Comparison of ENCODE assay signal across 33 cellular contexts in the genomic region with DNA sequence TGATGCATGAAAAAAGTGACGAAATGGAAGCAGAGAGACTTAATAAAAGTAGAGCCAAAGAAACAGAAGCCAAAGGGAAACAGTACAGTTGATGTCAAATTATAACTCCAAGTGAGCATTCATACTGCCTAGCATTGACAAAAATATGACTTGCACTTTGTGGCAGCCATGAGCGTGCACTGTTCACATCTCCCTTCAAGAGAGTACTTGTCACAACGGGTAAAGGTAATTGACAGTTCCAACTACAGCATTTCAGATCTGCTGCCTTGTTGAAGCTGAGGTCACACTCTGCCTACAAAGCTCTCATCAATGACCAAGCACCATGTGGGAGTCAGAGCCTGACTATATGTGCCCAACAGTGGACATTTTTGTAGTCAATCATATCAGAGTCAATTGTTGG.
"Had no signal": no experiment of that assay in that cellular context is flagged by ENCODE, and none has a peak within 500 bp of the region (broad histone marks: within the 10 kb centered on the region; RNA-seq: fewer than 3 reads in every experiment).

No MANE protein-coding gene starts in this region.

- H3K27ac ChIP-seq: neutrophil, ovary, parathyroid adenoma, psoas muscle, right lobe of liver, sigmoid colon, spleen, suprapubic skin, testis, tibial artery, transverse colon, upper lobe of right lung, uterus had no signal

- H2AFZ ChIP-seq: parathyroid adenoma had no signal

- H3K27ac Mint-ChIP-seq: naive thymus-derived CD4-positive, alpha-beta T cell; natural killer cell; nephron; progenitor cell of endocrine pancreas; stimulated activated memory B cell treated with anti-CD40 and anti-IgM and Interleukin-4, amounts not matched to agents 10 μg/mL and 1 μg/mL and 100 μg/mL, for 72 hours; stimulated activated naive CD8-positive, alpha-beta T cell treated with anti-CD3 and anti-CD28 coated beads, Interleukin-15, amount 100 ng/mL, for 72 hours; type B pancreatic cell had no signal

- H3K4me3 Mint-ChIP-seq: naive thymus-derived CD4-positive, alpha-beta T cell; natural killer cell; nephron; neural crest cell; stimulated activated memory B cell treated with anti-CD40 and anti-IgM and Interleukin-4, amounts not matched to agents 10 μg/mL and 1 μg/mL and 100 μg/mL, for 72 hours; stimulated activated naive CD8-positive, alpha-beta T cell treated with anti-CD3 and anti-CD28 coated beads, Interleukin-15, amount 100 ng/mL, for 72 hours; type B pancreatic cell had no signal

- H3K4me1 Mint-ChIP-seq: naive thymus-derived CD4-positive, alpha-beta T cell; natural killer cell; nephron; neural crest cell; stimulated activated memory B cell treated with anti-CD40 and anti-IgM and Interleukin-4, amounts not matched to agents 10 μg/mL and 1 μg/mL and 100 μg/mL, for 72 hours; stimulated activated naive CD8-positive, alpha-beta T cell treated with anti-CD3 and anti-CD28 coated beads, Interleukin-15, amount 100 ng/mL, for 72 hours had no signal

- ATAC-seq: naive thymus-derived CD4-positive, alpha-beta T cell; natural killer cell; psoas muscle; right cardiac atrium; right lobe of liver; stimulated activated memory B cell treated with anti-CD40 and anti-IgM and Interleukin-4, amounts not matched to agents 10 μg/mL and 1 μg/mL and 100 μg/mL, for 72 hours; stimulated activated naive CD8-positive, alpha-beta T cell treated with anti-CD3 and anti-CD28 coated beads, Interleukin-15, amount 100 ng/mL, for 72 hours; stimulated activated naive CD8-positive, alpha-beta T cell treated with anti-CD3 and anti-CD28 coated beads, Interleukin-15, Interleukin-2, amounts not matched to agents 100 U/mL and 50 U/mL, for 24 hours; upper lobe of right lung had no signal

- DNase-seq: naive thymus-derived CD4-positive, alpha-beta T cell; natural killer cell; occipital lobe; ovary; posterior cingulate gyrus; psoas muscle; right cardiac atrium; right lobe of liver; sigmoid colon; spleen; stimulated activated CD4-positive, alpha-beta T cell treated with anti-CD3 and anti-CD28 coated beads, Interleukin-12 subunit alpha, Interleukin-12 subunit beta, amount 100 ng/mL, for 4 hours; stimulated activated CD4-positive, alpha-beta T cell treated with anti-CD3 and anti-CD28 coated beads, Interleukin-1b, Interleukin-23, amount 100 ng/mL, for 48 hours; stimulated activated CD4-positive, alpha-beta T cell treated with anti-CD3 and anti-CD28 coated beads, Interleukin-4, amount 100 ng/mL, for 1 hour; stimulated activated CD4-positive, alpha-beta T cell treated with anti-CD3 and anti-CD28 coated beads, Interleukin-4, amount 100 ng/mL, for 4 hours; stimulated activated CD8-positive, alpha-beta memory T cell treated with anti-CD3 and anti-CD28 coated beads, Interleukin-4, amount 100 ng/mL, for 48 hours; stimulated activated naive CD4-positive, alpha-beta T cell; stimulated activated naive CD8-positive, alpha-beta T cell treated with anti-CD3 and anti-CD28 coated beads, Interleukin-15, amount 100 ng/mL, for 72 hours; stimulated activated naive CD8-positive, alpha-beta T cell treated with anti-CD3 and anti-CD28 coated beads, Interleukin-15, Interleukin-2, amounts not matched to agents 100 U/mL and 50 U/mL, for 24 hours; substantia nigra; testis; tibial artery; transverse colon; upper lobe of right lung; uterus had no signal

- H3K36me3 ChIP-seq: neutrophil, ovary, right lobe of liver, sigmoid colon, spleen, suprapubic skin, tibial artery, transverse colon, upper lobe of right lung, uterus had no signal

- H3K4me2 ChIP-seq: smooth muscle cell had no signal

- H3K27me3 Mint-ChIP-seq: progenitor cell of endocrine pancreas; stimulated activated naive CD8-positive, alpha-beta T cell treated with anti-CD3 and anti-CD28 coated beads, Interleukin-15, amount 100 ng/mL, for 72 hours; type B pancreatic cell had no signal

- H3K4me1 ChIP-seq: parathyroid adenoma, psoas muscle, right lobe of liver, sigmoid colon, spleen, suprapubic skin, testis, tibial artery, transverse colon, upper lobe of right lung, uterus had no signal

- H3K9ac ChIP-seq: parathyroid adenoma had no signal

- H3K27me3 ChIP-seq: neutrophil, ovary, right lobe of liver, sigmoid colon, spleen, suprapubic skin, testis, tibial artery, transverse colon, upper lobe of right lung, uterus had no signal

- H3K4me3 ChIP-seq: ovary, psoas muscle, right lobe of liver, sigmoid colon, smooth muscle cell, spleen, suprapubic skin, testis, tibial artery, transverse colon, upper lobe of right lung, uterus had no signal

- H3K9me3 ChIP-seq: neutrophil, ovary, psoas muscle, right lobe of liver, sigmoid colon, suprapubic skin, testis, tibial artery, transverse colon, upper lobe of right lung, uterus had no signal

- H3K9me3 Mint-ChIP-seq: stimulated activated naive CD8-positive, alpha-beta T cell treated with anti-CD3 and anti-CD28 coated beads, Interleukin-15, amount 100 ng/mL, for 72 hours had no signal

- H3K36me3 Mint-ChIP-seq: naive thymus-derived CD4-positive, alpha-beta T cell; natural killer cell; stimulated activated memory B cell treated with anti-CD40 and anti-IgM and Interleukin-4, amounts not matched to agents 10 μg/mL and 1 μg/mL and 100 μg/mL, for 72 hours; type B pancreatic cell had no signal
